1 cellular context compared by ENCODE assay signal in the genomic region with DNA sequence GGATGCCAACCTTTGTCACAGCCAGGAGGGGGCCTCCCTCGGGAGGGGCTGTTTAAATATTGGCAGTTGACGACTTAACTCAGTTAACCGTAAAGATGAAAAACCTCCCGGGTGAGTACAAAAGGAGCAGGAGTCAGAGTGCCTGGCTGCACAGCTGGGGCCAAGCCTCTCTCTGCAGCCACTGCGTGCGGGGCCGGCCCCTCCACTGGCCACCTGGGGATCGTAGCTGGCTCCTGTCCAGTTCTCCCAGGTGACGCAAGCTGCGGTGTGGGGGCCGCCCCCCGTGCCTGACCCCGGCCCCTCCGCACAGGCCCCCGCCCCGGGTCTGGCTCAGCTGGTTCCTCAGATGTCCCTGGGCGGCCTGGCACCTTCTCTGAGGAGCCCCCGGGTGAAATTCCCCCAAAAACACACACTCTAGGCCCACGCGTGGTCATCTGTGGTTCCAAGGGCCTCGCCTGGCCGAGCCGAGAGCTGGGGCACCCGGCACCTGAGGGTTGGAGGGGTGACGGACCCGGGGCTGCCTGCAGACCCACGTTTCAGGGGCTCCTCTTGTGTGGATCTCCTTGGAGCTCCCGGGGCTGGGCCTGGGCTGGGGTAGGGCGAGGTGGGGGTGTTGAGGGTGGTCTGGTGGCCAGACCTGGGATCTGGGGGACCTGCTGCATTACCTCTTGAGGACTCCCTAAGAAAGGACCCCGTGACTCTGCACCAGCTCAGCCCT.
TF ChIP-seq lines count a peak whose summit lies in the region.

No MANE protein-coding gene starts in this region.

TF ChIP-seq in HEK293, 187 proteins besides CTCF, POLR2A, EP300 and RAD21 (continued from another document and continues in another):
- TF ChIP-seq, protein P1, sequence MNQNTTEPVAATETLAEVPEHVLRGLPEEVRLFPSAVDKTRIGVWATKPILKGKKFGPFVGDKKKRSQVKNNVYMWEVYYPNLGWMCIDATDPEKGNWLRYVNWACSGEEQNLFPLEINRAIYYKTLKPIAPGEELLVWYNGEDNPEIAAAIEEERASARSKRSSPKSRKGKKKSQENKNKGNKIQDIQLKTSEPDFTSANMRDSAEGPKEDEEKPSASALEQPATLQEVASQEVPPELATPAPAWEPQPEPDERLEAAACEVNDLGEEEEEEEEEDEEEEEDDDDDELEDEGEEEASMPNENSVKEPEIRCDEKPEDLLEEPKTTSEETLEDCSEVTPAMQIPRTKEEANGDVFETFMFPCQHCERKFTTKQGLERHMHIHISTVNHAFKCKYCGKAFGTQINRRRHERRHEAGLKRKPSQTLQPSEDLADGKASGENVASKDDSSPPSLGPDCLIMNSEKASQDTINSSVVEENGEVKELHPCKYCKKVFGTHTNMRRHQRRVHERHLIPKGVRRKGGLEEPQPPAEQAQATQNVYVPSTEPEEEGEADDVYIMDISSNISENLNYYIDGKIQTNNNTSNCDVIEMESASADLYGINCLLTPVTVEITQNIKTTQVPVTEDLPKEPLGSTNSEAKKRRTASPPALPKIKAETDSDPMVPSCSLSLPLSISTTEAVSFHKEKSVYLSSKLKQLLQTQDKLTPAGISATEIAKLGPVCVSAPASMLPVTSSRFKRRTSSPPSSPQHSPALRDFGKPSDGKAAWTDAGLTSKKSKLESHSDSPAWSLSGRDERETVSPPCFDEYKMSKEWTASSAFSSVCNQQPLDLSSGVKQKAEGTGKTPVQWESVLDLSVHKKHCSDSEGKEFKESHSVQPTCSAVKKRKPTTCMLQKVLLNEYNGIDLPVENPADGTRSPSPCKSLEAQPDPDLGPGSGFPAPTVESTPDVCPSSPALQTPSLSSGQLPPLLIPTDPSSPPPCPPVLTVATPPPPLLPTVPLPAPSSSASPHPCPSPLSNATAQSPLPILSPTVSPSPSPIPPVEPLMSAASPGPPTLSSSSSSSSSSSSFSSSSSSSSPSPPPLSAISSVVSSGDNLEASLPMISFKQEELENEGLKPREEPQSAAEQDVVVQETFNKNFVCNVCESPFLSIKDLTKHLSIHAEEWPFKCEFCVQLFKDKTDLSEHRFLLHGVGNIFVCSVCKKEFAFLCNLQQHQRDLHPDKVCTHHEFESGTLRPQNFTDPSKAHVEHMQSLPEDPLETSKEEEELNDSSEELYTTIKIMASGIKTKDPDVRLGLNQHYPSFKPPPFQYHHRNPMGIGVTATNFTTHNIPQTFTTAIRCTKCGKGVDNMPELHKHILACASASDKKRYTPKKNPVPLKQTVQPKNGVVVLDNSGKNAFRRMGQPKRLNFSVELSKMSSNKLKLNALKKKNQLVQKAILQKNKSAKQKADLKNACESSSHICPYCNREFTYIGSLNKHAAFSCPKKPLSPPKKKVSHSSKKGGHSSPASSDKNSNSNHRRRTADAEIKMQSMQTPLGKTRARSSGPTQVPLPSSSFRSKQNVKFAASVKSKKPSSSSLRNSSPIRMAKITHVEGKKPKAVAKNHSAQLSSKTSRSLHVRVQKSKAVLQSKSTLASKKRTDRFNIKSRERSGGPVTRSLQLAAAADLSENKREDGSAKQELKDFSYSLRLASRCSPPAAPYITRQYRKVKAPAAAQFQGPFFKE (tag by site-specific recombination; IDR thresholded peaks at IDR 0.05; ENCODE audit: borderline replicate concordance): no peak
- TF ChIP-seq, protein P2, sequence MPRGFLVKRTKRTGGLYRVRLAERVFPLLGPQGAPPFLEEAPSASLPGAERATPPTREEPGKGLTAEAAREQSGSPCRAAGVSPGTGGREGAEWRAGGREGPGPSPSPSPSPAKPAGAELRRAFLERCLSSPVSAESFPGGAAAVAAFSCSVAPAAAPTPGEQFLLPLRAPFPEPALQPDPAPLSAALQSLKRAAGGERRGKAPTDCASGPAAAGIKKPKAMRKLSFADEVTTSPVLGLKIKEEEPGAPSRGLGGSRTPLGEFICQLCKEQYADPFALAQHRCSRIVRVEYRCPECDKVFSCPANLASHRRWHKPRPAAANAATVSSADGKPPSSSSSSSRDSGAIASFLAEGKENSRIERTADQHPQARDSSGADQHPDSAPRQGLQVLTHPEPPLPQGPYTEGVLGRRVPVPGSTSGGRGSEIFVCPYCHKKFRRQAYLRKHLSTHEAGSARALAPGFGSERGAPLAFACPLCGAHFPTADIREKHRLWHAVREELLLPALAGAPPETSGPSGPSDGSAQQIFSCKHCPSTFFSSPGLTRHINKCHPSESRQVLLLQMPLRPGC (tag by site-specific recombination; IDR thresholded peaks at IDR 0.05): no peak
- TF ChIP-seq HOXD13 (CRISPR knock-in tag; IDR thresholded peaks at IDR 0.05; ENCODE audit: borderline replicate concordance) (no peak), ZFP3 (tag by site-specific recombination; IDR thresholded peaks at IDR 0.05; ENCODE audit: low read depth) (no peak), ZNF391 (tag by site-specific recombination; IDR thresholded peaks at IDR 0.05; ENCODE audit: borderline replicate concordance, low read depth) (no peak), PRDM1 (tag by site-specific recombination; IDR thresholded peaks at IDR 0.05) (no peak), ZNF202 (tag by site-specific recombination; IDR thresholded peaks at IDR 0.05; ENCODE audit: borderline replicate concordance) (no peak), ZIC2 (tag by site-specific recombination; IDR thresholded peaks at IDR 0.05) (peak; percentile 95), EGR2 (tag by site-specific recombination; IDR thresholded peaks at IDR 0.05; ENCODE audit: low read depth) (no peak), ZNF776 (tag by site-specific recombination; IDR thresholded peaks at IDR 0.05; ENCODE audit: borderline replicate concordance) (no peak), ZNF132 (tag by site-specific recombination; IDR thresholded peaks at IDR 0.05; ENCODE audit: borderline replicate concordance) (no peak), GLIS2 (tag by site-specific recombination; IDR thresholded peaks at IDR 0.05) (peak; percentile 64), HOXA7 (CRISPR knock-in tag; IDR thresholded peaks at IDR 0.05; ENCODE audit: borderline replicate concordance) (no peak), BCL11B (tag by site-specific recombination; IDR thresholded peaks at IDR 0.05; ENCODE audit: low read depth) (no peak), GLI4 (tag by site-specific recombination; IDR thresholded peaks at IDR 0.05) (no peak), ZNF76 (tag by site-specific recombination; IDR thresholded peaks at IDR 0.05; ENCODE audit: borderline replicate concordance, low read depth) (no peak), ZSCAN23 (tag by site-specific recombination; IDR thresholded peaks at IDR 0.05) (no peak), ZNF354C (tag by site-specific recombination; IDR thresholded peaks at IDR 0.05; ENCODE audit: borderline replicate concordance, low read depth) (no peak), GLIS1 (tag by site-specific recombination; IDR thresholded peaks at IDR 0.05) (peak; percentile 89), ZNF341 (tag by site-specific recombination; IDR thresholded peaks at IDR 0.05; ENCODE audit: low read depth) (0 out of 2 replicates have a peak, but pooled peaks have one; percentile 13)
- TF ChIP-seq, protein P3, sequence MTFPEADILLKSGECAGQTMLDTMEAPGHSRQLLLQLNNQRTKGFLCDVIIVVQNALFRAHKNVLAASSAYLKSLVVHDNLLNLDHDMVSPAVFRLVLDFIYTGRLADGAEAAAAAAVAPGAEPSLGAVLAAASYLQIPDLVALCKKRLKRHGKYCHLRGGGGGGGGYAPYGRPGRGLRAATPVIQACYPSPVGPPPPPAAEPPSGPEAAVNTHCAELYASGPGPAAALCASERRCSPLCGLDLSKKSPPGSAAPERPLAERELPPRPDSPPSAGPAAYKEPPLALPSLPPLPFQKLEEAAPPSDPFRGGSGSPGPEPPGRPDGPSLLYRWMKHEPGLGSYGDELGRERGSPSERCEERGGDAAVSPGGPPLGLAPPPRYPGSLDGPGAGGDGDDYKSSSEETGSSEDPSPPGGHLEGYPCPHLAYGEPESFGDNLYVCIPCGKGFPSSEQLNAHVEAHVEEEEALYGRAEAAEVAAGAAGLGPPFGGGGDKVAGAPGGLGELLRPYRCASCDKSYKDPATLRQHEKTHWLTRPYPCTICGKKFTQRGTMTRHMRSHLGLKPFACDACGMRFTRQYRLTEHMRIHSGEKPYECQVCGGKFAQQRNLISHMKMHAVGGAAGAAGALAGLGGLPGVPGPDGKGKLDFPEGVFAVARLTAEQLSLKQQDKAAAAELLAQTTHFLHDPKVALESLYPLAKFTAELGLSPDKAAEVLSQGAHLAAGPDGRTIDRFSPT (tag by site-specific recombination; IDR thresholded peaks at IDR 0.05): 0 out of 2 replicates have a peak, but pooled peaks have one; percentile 14
- TF ChIP-seq, protein P4, sequence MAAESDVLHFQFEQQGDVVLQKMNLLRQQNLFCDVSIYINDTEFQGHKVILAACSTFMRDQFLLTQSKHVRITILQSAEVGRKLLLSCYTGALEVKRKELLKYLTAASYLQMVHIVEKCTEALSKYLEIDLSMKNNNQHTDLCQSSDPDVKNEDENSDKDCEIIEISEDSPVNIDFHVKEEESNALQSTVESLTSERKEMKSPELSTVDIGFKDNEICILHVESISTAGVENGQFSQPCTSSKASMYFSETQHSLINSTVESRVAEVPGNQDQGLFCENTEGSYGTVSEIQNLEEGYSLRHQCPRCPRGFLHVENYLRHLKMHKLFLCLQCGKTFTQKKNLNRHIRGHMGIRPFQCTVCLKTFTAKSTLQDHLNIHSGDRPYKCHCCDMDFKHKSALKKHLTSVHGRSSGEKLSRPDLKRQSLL (tag by site-specific recombination; IDR thresholded peaks at IDR 0.05): no peak
- TF ChIP-seq, protein P5, sequence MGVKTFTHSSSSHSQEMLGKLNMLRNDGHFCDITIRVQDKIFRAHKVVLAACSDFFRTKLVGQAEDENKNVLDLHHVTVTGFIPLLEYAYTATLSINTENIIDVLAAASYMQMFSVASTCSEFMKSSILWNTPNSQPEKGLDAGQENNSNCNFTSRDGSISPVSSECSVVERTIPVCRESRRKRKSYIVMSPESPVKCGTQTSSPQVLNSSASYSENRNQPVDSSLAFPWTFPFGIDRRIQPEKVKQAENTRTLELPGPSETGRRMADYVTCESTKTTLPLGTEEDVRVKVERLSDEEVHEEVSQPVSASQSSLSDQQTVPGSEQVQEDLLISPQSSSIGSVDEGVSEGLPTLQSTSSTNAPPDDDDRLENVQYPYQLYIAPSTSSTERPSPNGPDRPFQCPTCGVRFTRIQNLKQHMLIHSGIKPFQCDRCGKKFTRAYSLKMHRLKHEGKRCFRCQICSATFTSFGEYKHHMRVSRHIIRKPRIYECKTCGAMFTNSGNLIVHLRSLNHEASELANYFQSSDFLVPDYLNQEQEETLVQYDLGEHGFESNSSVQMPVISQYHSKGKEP (tag by site-specific recombination; IDR thresholded peaks at IDR 0.05): no peak
- TF ChIP-seq, protein P6, sequence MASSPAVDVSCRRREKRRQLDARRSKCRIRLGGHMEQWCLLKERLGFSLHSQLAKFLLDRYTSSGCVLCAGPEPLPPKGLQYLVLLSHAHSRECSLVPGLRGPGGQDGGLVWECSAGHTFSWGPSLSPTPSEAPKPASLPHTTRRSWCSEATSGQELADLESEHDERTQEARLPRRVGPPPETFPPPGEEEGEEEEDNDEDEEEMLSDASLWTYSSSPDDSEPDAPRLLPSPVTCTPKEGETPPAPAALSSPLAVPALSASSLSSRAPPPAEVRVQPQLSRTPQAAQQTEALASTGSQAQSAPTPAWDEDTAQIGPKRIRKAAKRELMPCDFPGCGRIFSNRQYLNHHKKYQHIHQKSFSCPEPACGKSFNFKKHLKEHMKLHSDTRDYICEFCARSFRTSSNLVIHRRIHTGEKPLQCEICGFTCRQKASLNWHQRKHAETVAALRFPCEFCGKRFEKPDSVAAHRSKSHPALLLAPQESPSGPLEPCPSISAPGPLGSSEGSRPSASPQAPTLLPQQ (tag by site-specific recombination; IDR thresholded peaks at IDR 0.05): peak; percentile 30; the same call in 1 of the 2 replicates
- TF ChIP-seq, protein P7, sequence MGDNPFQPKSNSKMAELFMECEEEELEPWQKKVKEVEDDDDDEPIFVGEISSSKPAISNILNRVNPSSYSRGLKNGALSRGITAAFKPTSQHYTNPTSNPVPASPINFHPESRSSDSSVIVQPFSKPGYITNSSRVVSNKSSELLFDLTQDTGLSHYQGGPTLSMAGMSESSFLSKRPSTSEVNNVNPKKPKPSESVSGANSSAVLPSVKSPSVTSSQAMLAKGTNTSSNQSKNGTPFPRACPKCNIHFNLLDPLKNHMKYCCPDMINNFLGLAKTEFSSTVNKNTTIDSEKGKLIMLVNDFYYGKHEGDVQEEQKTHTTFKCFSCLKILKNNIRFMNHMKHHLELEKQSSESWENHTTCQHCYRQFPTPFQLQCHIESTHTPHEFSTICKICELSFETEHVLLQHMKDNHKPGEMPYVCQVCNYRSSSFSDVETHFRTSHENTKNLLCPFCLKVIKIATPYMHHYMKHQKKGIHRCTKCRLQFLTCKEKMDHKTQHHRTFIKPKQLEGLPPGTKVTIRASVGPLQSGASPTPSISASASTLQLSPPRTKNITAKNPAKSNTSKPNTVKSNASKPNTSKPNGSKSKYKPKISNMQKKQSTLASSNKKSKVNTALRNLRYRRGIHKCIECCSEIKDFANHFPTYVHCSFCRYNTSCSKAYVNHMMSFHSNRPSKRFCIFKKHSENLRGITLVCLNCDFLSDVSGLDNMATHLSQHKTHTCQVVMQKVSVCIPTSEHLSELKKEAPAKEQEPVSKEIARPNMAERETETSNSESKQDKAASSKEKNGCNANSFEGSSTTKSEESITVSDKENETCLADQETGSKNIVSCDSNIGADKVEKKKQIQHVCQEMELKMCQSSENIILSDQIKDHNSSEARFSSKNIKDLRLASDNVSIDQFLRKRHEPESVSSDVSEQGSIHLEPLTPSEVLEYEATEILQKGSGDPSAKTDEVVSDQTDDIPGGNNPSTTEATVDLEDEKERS (tag by site-specific recombination; IDR thresholded peaks at IDR 0.05): no peak
- TF ChIP-seq, protein P8, sequence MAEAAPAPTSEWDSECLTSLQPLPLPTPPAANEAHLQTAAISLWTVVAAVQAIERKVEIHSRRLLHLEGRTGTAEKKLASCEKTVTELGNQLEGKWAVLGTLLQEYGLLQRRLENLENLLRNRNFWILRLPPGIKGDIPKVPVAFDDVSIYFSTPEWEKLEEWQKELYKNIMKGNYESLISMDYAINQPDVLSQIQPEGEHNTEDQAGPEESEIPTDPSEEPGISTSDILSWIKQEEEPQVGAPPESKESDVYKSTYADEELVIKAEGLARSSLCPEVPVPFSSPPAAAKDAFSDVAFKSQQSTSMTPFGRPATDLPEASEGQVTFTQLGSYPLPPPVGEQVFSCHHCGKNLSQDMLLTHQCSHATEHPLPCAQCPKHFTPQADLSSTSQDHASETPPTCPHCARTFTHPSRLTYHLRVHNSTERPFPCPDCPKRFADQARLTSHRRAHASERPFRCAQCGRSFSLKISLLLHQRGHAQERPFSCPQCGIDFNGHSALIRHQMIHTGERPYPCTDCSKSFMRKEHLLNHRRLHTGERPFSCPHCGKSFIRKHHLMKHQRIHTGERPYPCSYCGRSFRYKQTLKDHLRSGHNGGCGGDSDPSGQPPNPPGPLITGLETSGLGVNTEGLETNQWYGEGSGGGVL (tag by site-specific recombination; IDR thresholded peaks at IDR 0.05): no peak
